Comparison of ENCODE assay signal across 8 cellular contexts in the genomic region with DNA sequence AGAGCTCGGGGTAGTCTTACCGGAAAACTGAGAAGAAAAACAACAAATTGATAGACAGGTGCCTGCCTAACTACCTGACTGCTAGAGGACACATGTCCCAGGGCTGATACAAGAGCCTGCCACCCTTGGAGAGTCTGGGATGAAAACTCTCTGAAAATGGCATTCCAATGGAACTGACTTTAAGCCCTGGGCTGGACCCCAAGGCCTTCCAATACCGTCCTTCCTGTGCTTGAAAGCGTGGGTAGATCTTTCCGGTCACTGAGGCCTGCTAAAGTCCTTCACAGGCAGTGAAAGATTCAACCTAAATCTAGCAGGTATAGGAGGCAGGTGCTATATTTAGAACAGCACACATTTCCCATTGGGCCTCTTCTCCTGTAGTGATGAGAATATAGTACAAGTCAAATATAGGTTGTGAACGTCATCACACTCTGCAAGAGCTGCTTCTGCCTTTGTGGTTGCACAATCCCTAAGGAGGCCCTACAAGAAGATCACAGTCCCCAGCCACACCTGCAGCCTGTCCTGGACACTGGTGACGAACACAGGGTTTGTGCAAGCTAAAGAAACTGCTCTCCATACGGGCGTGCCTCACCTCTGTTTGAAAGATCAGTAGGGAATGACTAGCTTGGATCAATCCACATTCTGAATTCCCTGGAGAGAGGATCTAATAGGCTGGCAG. TPM values are rescaled to one million over a fixed set of nuclear protein-coding genes. Genes with fewer than 3 reads are reported as not detected.
A peak's percentile ranks its signal among the peaks of the same experiment; 100 is the strongest.
DNase-seq lines count a peak whose midpoint lies in the region; ATAC-seq and TF ChIP-seq lines count a peak whose summit lies in the region.

No MANE protein-coding gene starts in this region.

- H3F3A ChIP-seq in DOHH2 (ENCODE audit: control insufficient read depth, insufficient read depth), result peaks cover 8% of the 10 kb centered on the region
- H3F3A ChIP-seq in neural cell (ENCODE audit: insufficient read depth, low read length, poor library complexity, severe bottlenecking), result no peaks in the 10 kb centered on the region

- peak; percentile 97 for DNase-seq in NCI-H460 (ENCODE audit: extremely low read depth, low read depth)
- DNase-seq in cerebellum (ENCODE audit: low spot score), result peak; percentile 9
- DNase-seq in stimulated activated naive CD4-positive, alpha-beta T cell treated with Interleukin-2 at 50 U/mL for 16 hours (lab: John Stamatoyannopoulos, UW), result no peak
- no peak for DNase-seq in NCI-H2227 treated with DMSO at 0.1 percent for 48 hours (lab: John Stamatoyannopoulos, UW)
- DNase-seq in GM19240 (ENCODE audit: insufficient read length, low spot score), result no peak

- ATAC-seq in HG02588 (IDR thresholded peaks at IDR 0.05; ENCODE audit: unreplicated experiment), result no peak

- no peak overlapping the region for H2AFZ ChIP-seq in neural cell (ENCODE audit: low read depth, low read length)

- H3K4me2 ChIP-seq in DOHH2 (ENCODE audit: low read length) (peak overlapping the region; percentile 59), neural cell (ENCODE audit: low read length) (no peak overlapping the region)

- no peak for TF ChIP-seq RAD21 in neural cell (conservative IDR thresholded peaks at IDR 0.05)

- H3K4me3 ChIP-seq in DOHH2 (ENCODE audit: low read length) (peak overlapping the region; percentile 63), neural cell (ENCODE audit: low read length) (peak overlapping the region; percentile 63)

- no peaks in the 10 kb centered on the region for H3K9me3 ChIP-seq in DOHH2 (ENCODE audit: control insufficient read depth, insufficient read depth, low read length)
- H3K9me3 ChIP-seq in neural cell (ENCODE audit: low read length), result no peaks in the 10 kb centered on the region

- no peak for TF ChIP-seq EP300 in neural cell (conservative IDR thresholded peaks at IDR 0.05; ENCODE audit: poor library complexity, severe bottlenecking)

- peaks cover 46% of the 10 kb centered on the region for H3K4me1 ChIP-seq in DOHH2 (ENCODE audit: control insufficient read depth, low read length)

- peak overlapping the region; percentile 39 for H3K9ac ChIP-seq in neural cell (ENCODE audit: low read length)

- no peak overlapping the region for H3K27ac ChIP-seq in DOHH2 (ENCODE audit: low read depth, low read length)
- H3K27ac ChIP-seq in neural cell (ENCODE audit: low read length), result peak overlapping the region; percentile 4

- H3K27me3 ChIP-seq in DOHH2 (ENCODE audit: control insufficient read depth, low read length) (no peaks in the 10 kb centered on the region), neural cell (ENCODE audit: insufficient read depth, low read depth, low read length) (no peaks in the 10 kb centered on the region)

- H3K36me3 ChIP-seq in DOHH2 (ENCODE audit: control insufficient read depth, low read length) (peaks cover 4% of the 10 kb centered on the region; the same call in 1 of the 2 replicates), neural cell (ENCODE audit: insufficient read depth, low read length) (no peaks in the 10 kb centered on the region)

- H3K79me2 ChIP-seq in DOHH2 (ENCODE audit: control insufficient read depth, low read length), result peaks cover 16% of the 10 kb centered on the region
- H3K79me2 ChIP-seq in neural cell (replicated peaks; ENCODE audit: insufficient read depth, low read length), result peaks cover 18% of the 10 kb centered on the region

- no peak for TF ChIP-seq CTCF in DOHH2 (IDR thresholded peaks at IDR 0.05; ENCODE audit: low read depth, low read length, poor library complexity, severe bottlenecking)
- no peak for TF ChIP-seq CTCF in neural cell (IDR thresholded peaks at IDR 0.05; ENCODE audit: poor library complexity, severe bottlenecking)

- H3K9me2 ChIP-seq in DOHH2 (replicated peaks; ENCODE audit: control insufficient read depth, low read length), result no peaks in the 10 kb centered on the region
- no peaks in the 10 kb centered on the region for H3K9me2 ChIP-seq in neural cell (ENCODE audit: insufficient read depth, low read length)

- no peaks in the 10 kb centered on the region for H4K20me1 ChIP-seq in DOHH2 (ENCODE audit: control insufficient read depth, insufficient read depth, low read depth, low read length)
- no peaks in the 10 kb centered on the region for H4K20me1 ChIP-seq in neural cell (ENCODE audit: insufficient read depth)

TF ChIP-seq in neural cell, 6 proteins besides CTCF, POLR2A, EP300 and RAD21:
- TF ChIP-seq MXI1 (conservative IDR thresholded peaks at IDR 0.05; ENCODE audit: poor library complexity, severe bottlenecking) (no peak), EZH2 (IDR thresholded peaks at IDR 0.05; ENCODE audit: borderline replicate concordance, insufficient read depth, low read length, poor library complexity, severe bottlenecking) (no peak)
- TF ChIP-seq, protein P1, sequence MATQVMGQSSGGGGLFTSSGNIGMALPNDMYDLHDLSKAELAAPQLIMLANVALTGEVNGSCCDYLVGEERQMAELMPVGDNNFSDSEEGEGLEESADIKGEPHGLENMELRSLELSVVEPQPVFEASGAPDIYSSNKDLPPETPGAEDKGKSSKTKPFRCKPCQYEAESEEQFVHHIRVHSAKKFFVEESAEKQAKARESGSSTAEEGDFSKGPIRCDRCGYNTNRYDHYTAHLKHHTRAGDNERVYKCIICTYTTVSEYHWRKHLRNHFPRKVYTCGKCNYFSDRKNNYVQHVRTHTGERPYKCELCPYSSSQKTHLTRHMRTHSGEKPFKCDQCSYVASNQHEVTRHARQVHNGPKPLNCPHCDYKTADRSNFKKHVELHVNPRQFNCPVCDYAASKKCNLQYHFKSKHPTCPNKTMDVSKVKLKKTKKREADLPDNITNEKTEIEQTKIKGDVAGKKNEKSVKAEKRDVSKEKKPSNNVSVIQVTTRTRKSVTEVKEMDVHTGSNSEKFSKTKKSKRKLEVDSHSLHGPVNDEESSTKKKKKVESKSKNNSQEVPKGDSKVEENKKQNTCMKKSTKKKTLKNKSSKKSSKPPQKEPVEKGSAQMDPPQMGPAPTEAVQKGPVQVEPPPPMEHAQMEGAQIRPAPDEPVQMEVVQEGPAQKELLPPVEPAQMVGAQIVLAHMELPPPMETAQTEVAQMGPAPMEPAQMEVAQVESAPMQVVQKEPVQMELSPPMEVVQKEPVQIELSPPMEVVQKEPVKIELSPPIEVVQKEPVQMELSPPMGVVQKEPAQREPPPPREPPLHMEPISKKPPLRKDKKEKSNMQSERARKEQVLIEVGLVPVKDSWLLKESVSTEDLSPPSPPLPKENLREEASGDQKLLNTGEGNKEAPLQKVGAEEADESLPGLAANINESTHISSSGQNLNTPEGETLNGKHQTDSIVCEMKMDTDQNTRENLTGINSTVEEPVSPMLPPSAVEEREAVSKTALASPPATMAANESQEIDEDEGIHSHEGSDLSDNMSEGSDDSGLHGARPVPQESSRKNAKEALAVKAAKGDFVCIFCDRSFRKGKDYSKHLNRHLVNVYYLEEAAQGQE (IDR thresholded peaks at IDR 0.05; ENCODE audit: borderline replicate concordance), result no peak

RNA-seq across cellular contexts. Expression of gene CHML, which starts 0.8 kb away (rescaled TPM):
- 61.6 and 70.9 TPM in 2 replicates for total RNA-seq in NCI-H460 (2014; rRNA removed; shearing (Covaris generic))
- 77.6 and 111 TPM in 2 replicates for polyA plus RNA-seq in NCI-H460 (2014; cell fraction: nucleus; rRNA removed)
- total RNA-seq in cerebellum, result 59.8 TPM
- polyA plus RNA-seq in neural cell, result 17.3 and 18.5 TPM in 2 replicates
- polyA minus RNA-seq in neural cell, result 43.1 and 47.9 TPM in 2 replicates

RNA-seq across cellular contexts. Expression of gene OPN3, which starts 0.8 kb away (rescaled TPM):
- 150 and 174 TPM in 2 replicates for total RNA-seq in NCI-H460 (2014; rRNA removed; shearing (Covaris generic))
- polyA plus RNA-seq in NCI-H460 (2014; cell fraction: nucleus; rRNA removed), result 94.8 and 102 TPM in 2 replicates
- 10.2 TPM for total RNA-seq in cerebellum
- polyA plus RNA-seq in neural cell, result 0.54 and 2.7 TPM in 2 replicates
- 2.0 and 3.4 TPM in 2 replicates for polyA minus RNA-seq in neural cell

RNA-seq across cellular contexts. Expression of gene WDR64, which starts 11.1 kb away (rescaled TPM):
- not detected in 2 replicates for total RNA-seq in NCI-H460 (2014; rRNA removed; shearing (Covaris generic))
- polyA plus RNA-seq in NCI-H460 (2014; cell fraction: nucleus; rRNA removed), result not detected in 2 replicates
- total RNA-seq in cerebellum, result not detected
- 0.21 TPM in 1 of 2 replicates, not detected in the other for polyA plus RNA-seq in neural cell
- not detected in 2 replicates for polyA minus RNA-seq in neural cell

Comparison
In these comparisons a context has a peak if more than half of its experiments do, and no peak if none do; other contexts are left out.
1. DNase-seq: peak in NCI-H460 (single experiment) and cerebellum (single experiment); none in stimulated activated naive CD4-positive, alpha-beta T cell treated with Interleukin-2 at 50 U/mL for 16 hours (single experiment), NCI-H2227 treated with DMSO at 0.1 percent for 48 hours (single experiment) and GM19240 (single experiment).
2. RNA of gene OPN3, which starts 0.8 kb away (total RNA-seq): 150 to 174 TPM in NCI-H460; 10.2 TPM in cerebellum (single experiment); every median in the first group is over 10 times any median in the second.